Comparison of ENCODE assay signal across 34 cellular contexts in the genomic region with DNA sequence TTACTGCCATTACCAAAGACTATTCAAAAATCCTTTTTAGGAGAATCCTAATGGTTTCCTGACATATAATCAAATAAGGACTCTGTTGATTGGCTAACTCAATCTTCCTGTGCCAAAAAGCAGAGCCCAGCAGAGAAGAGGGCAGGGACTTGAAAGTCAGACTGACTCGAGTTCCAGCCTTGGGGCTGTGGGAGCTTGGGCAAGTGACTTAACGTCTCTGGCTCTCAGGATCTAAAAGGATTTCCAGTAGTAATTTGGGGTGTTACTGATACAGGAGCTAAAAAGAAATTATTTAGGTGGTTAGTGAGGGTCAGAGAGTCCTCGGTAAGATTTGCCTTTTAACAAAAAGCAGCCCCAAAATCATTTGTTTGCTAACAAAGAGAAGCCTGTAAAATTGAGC. TPM values are rescaled to one million over a fixed set of nuclear protein-coding genes. Genes with fewer than 3 reads are reported as not detected.
"Had no signal": no experiment of that assay in that cellular context is flagged by ENCODE, and none has a peak within 500 bp of the region (broad histone marks: within the 10 kb centered on the region; RNA-seq: fewer than 3 reads in every experiment).

No MANE protein-coding gene starts in this region.

- H3K36me3 ChIP-seq: brain microvascular endothelial cell, MG63, SJSA1 had no signal

- H3K9ac ChIP-seq: SK-N-SH had no signal

- DNase-seq: activated CD4-positive, alpha-beta T cell treated with anti-CD3 and anti-CD28 coated beads, Interleukin-2, amount 10 ng/mL, durations not matched to agents 7 days and 5 days; activated CD4-positive, alpha-beta T cell treated with anti-CD3 and anti-CD28 coated beads, Interleukin-2, amount 50 U/mL, for 48 hours; activated CD8-positive, alpha-beta memory T cell treated with anti-CD3 and anti-CD28 coated beads, Interleukin-2, amount 50 U/mL, for 48 hours; activated CD8-positive, alpha-beta T cell treated with anti-CD3 and anti-CD28 coated beads, Interleukin-2, amount 10 ng/mL, durations not matched to agents 7 days and 5 days; activated effector memory CD4-positive, alpha-beta T cell treated with anti-CD3 and anti-CD28 coated beads, Interleukin-2, amount 50 U/mL, for 16 hours; activated naive CD4-positive, alpha-beta T cell; activated naive CD4-positive, alpha-beta T cell treated with anti-CD3 and anti-CD28 coated beads, Interleukin-2, amount 50 U/mL, for 16 hours; activated naive CD8-positive, alpha-beta T cell treated with anti-CD3 and anti-CD28 coated beads for 36 hours; activated T-cell treated with anti-CD3 and anti-CD28 coated beads, Interleukin-2, amount 50 U/mL, for 72 hours; amniotic stem cell; aorta; brain microvascular endothelial cell; central memory CD4-positive, alpha-beta T cell; Kasumi-1; KG1; MG63; NCI-H1092; NCI-H1436 treated with DMSO at 0.1 percent for 48 hours; NCI-H1694 treated with DMSO at 0.1 percent for 48 hours; NCI-H2029; NCI-H2171 treated with DMSO at 0.1 percent for 48 hours; NCI-H2227 treated with DMSO at 0.1 percent for 48 hours; NCI-H446 treated with DMSO at 0.1 percent for 48 hours; NCI-H524; NCI-H69; SHP77 treated with DMSO at 0.1 percent for 48 hours; SK-N-SH had no signal

- ATAC-seq: activated CD4-positive, alpha-beta T cell treated with anti-CD3 and anti-CD28 coated beads for 36 hours; activated CD4-positive, CD25-positive, alpha-beta regulatory T cell treated with anti-CD3 and anti-CD28 coated beads, Interleukin-2, amount 50 U/mL, for 24 hours; activated T-cell treated with anti-CD3 and anti-CD28 coated beads, Interleukin-2, amount 50 U/mL, for 72 hours; Panc1; WTC11 had no signal

- H3K27me3 ChIP-seq: MG63, SJSA1 had no signal

- H3K4me3 ChIP-seq: MG63, SJSA1 had no signal

- FAIRE-seq: TTC549 had no signal

- H3K9me3 ChIP-seq: MG63, SJSA1, SK-N-SH had no signal

- H3K27ac ChIP-seq: brain microvascular endothelial cell, SJSA1 had no signal

RNA-seq across cellular contexts. Expression of a gene that starts 10.9 kb away (rescaled TPM):
- total RNA-seq: cerebellum, SJSA1, WTC11 had no signal
- polyA plus RNA-seq: SK-N-SH had no signal

RNA-seq across cellular contexts. Expression of a gene that starts 25.4 kb away (rescaled TPM):
- total RNA-seq: WTC11 had no signal
- polyA plus RNA-seq: SK-N-SH had no signal

RNA-seq across cellular contexts. Expression of a gene that starts 27.8 kb away (rescaled TPM):
- total RNA-seq: SJSA1, WTC11 had no signal
- polyA plus RNA-seq: SK-N-SH had no signal
